8 cellular contexts compared by ENCODE assay signal in genomic region chr1:247111259-247111635, GRCh38. TPM values are rescaled to one million over a fixed set of nuclear protein-coding genes. Genes with fewer than 3 reads are reported as not detected.
A peak's percentile ranks its signal among the peaks of the same experiment; 100 is the strongest.
DNase-seq lines count a peak whose midpoint lies in the region; ATAC-seq and TF ChIP-seq lines count a peak whose summit lies in the region.

No MANE protein-coding gene starts in this region.

- peaks cover 2% of the 10 kb centered on the region for H3K79me2 ChIP-seq in ACC112 (ENCODE audit: control insufficient read depth, insufficient read depth, low read length, unreplicated experiment)

- DNase-seq in cerebellum (ENCODE audit: low spot score) (peak; percentile 17), lower lobe of right lung (no peak), tibial artery (no peak), SKM-1 (lab: John Stamatoyannopoulos, UW; ENCODE audit: unreplicated experiment) (no peak), Ammon's horn (ENCODE audit: low spot score) (no peak), dedifferentiated amniotic fluid mesenchymal stem cell (ENCODE audit: extremely low spot score) (no peak)

- H3K9me3 ChIP-seq in lower lobe of right lung (no peaks in the 10 kb centered on the region), tibial artery (no peaks in the 10 kb centered on the region)

- intact Hi-C loops in lower lobe of right lung (cut with DNase I) (no loop called here), tibial artery (cut with DNase I; ENCODE audit: low total_unique reads) (loop anchor here (10.0 kb wide), 1 partner anchor 54 kb away; no protein-coding TSS in a partner anchor)

- H3K36me3 ChIP-seq in ACC112 (ENCODE audit: insufficient read depth, low read length) (no peaks in the 10 kb centered on the region), lower lobe of right lung (no peaks in the 10 kb centered on the region), tibial artery (no peaks in the 10 kb centered on the region)

- H3K27ac ChIP-seq in ACC112 (ENCODE audit: low read depth, low read length) (no peak overlapping the region), lower lobe of right lung (peak overlapping the region; percentile 85), tibial artery (peak overlapping the region; percentile 79 to 95)

- H3K27me3 ChIP-seq in ACC112 (ENCODE audit: insufficient read depth, low read length) (no peaks in the 10 kb centered on the region), lower lobe of right lung (ENCODE audit: low read depth) (no peaks in the 10 kb centered on the region), tibial artery (peaks cover 0 to 3% of the 10 kb centered on the region in 2 donors)

- ATAC-seq in HG02588 (IDR thresholded peaks at IDR 0.05; ENCODE audit: unreplicated experiment) (peak; percentile 15), lower lobe of right lung (peak; percentile 51 to 59)

- H3K4me1 ChIP-seq in ACC112 (ENCODE audit: control insufficient read depth, insufficient read depth, low read length, unreplicated experiment) (no peaks in the 10 kb centered on the region), lower lobe of right lung (peaks cover 15% of the 10 kb centered on the region), tibial artery (peaks cover 0 to 14% (median 11%) of the 10 kb centered on the region in 4 donors)

- H3K4me3 ChIP-seq in ACC112 (ENCODE audit: low read depth, low read length) (peak overlapping the region; percentile 92), lower lobe of right lung (peak overlapping the region; percentile 61), tibial artery (peak overlapping the region; percentile 74 to 100)

- peak overlapping the region; percentile 97 for H2AFZ ChIP-seq in ACC112 (ENCODE audit: low read length, unreplicated experiment)

- TF ChIP-seq CTCF in lower lobe of right lung (IDR thresholded peaks at IDR 0.05) (no peak), tibial artery (IDR thresholded peaks at IDR 0.05) (no peak)

RNA-seq across cellular contexts. Expression of gene ZNF669, which starts 7.1 kb away (rescaled TPM):
- total RNA-seq in cerebellum (15.3 TPM), lower lobe of right lung (9.0 TPM)

RNA-seq across cellular contexts. Expression of gene ZNF670, which starts 32.6 kb away (rescaled TPM):
- 15.1 TPM for total RNA-seq in cerebellum
- 3.2 TPM for total RNA-seq in lower lobe of right lung
